1 cellular context compared by ENCODE assay signal in the genomic region with DNA sequence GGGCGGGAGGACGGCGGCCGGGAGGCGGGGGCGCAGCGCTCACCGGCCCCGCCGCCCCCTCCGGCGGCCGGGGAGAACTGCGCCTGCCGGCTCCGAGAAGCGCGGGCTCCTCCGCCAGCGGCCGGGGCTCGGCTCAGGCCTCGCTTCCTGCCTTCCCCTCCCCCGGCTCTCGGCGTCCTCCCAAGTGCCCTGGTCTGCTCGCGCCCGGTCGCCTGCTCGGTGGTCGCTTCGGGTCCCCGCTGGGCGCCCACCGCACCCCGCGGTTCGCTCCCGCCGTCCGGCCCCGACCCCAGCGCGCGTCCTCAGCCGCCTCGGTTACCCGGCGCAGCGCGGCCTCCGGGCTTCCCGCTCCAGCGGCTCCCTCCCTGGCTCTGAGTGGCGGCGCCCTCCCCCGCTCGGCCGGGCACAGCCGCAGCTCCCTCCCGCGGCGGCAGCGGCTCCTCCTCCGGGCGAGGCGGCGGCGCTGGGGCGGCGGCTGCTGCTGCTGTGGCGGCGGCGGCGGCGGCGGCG.
TF ChIP-seq lines count a peak whose summit lies in the region.

No MANE protein-coding gene starts in this region.

TF ChIP-seq in K562, 482 proteins besides CTCF, POLR2A, EP300 and RAD21 (continued from another document):
- TF ChIP-seq, protein P1, sequence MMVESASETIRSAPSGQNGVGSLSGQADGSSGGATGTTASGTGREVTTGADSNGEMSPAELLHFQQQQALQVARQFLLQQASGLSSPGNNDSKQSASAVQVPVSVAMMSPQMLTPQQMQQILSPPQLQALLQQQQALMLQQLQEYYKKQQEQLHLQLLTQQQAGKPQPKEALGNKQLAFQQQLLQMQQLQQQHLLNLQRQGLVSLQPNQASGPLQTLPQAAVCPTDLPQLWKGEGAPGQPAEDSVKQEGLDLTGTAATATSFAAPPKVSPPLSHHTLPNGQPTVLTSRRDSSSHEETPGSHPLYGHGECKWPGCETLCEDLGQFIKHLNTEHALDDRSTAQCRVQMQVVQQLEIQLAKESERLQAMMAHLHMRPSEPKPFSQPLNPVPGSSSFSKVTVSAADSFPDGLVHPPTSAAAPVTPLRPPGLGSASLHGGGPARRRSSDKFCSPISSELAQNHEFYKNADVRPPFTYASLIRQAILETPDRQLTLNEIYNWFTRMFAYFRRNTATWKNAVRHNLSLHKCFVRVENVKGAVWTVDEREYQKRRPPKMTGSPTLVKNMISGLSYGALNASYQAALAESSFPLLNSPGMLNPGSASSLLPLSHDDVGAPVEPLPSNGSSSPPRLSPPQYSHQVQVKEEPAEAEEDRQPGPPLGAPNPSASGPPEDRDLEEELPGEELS (CRISPR knock-in tag; IDR thresholded peaks at IDR 0.05; ENCODE audit: borderline replicate concordance): no peak; the same call in 1 of the 2 replicates
- peak; percentile 66 for TF ChIP-seq KDM5B (IDR thresholded peaks at IDR 0.05; ENCODE audit: insufficient replicate concordance, low read depth, low read length)
- peak; percentile 73; the same call in 1 of the 2 replicates for TF ChIP-seq NR4A1 (CRISPR knock-in tag; IDR thresholded peaks at IDR 0.05)
- TF ChIP-seq NR4A1 (tag; IDR thresholded peaks at IDR 0.05): peak; percentile 65; the same call in 1 of the 2 replicates
- TF ChIP-seq CEBPB (tag; IDR thresholded peaks at IDR 0.05): no peak
- peak in 1 of 2 experiments; percentile 42; a peak in 1 of 4 replicates for TF ChIP-seq TEAD1 (CRISPR knock-in tag; IDR thresholded peaks at IDR 0.05)
- TF ChIP-seq, protein P2, sequence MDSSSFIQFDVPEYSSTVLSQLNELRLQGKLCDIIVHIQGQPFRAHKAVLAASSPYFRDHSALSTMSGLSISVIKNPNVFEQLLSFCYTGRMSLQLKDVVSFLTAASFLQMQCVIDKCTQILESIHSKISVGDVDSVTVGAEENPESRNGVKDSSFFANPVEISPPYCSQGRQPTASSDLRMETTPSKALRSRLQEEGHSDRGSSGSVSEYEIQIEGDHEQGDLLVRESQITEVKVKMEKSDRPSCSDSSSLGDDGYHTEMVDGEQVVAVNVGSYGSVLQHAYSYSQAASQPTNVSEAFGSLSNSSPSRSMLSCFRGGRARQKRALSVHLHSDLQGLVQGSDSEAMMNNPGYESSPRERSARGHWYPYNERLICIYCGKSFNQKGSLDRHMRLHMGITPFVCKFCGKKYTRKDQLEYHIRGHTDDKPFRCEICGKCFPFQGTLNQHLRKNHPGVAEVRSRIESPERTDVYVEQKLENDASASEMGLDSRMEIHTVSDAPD (CRISPR knock-in tag; IDR thresholded peaks at IDR 0.05): no peak
- TF ChIP-seq, protein P3, sequence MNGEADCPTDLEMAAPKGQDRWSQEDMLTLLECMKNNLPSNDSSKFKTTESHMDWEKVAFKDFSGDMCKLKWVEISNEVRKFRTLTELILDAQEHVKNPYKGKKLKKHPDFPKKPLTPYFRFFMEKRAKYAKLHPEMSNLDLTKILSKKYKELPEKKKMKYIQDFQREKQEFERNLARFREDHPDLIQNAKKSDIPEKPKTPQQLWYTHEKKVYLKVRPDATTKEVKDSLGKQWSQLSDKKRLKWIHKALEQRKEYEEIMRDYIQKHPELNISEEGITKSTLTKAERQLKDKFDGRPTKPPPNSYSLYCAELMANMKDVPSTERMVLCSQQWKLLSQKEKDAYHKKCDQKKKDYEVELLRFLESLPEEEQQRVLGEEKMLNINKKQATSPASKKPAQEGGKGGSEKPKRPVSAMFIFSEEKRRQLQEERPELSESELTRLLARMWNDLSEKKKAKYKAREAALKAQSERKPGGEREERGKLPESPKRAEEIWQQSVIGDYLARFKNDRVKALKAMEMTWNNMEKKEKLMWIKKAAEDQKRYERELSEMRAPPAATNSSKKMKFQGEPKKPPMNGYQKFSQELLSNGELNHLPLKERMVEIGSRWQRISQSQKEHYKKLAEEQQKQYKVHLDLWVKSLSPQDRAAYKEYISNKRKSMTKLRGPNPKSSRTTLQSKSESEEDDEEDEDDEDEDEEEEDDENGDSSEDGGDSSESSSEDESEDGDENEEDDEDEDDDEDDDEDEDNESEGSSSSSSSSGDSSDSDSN (IDR thresholded peaks at IDR 0.05; ENCODE audit: borderline replicate concordance in 1 of 2, low read depth in 2 of 2, low read length in 2 of 2): peak; percentile 38 to 95; a peak in 3 of 4 replicates
- TF ChIP-seq, protein P4, sequence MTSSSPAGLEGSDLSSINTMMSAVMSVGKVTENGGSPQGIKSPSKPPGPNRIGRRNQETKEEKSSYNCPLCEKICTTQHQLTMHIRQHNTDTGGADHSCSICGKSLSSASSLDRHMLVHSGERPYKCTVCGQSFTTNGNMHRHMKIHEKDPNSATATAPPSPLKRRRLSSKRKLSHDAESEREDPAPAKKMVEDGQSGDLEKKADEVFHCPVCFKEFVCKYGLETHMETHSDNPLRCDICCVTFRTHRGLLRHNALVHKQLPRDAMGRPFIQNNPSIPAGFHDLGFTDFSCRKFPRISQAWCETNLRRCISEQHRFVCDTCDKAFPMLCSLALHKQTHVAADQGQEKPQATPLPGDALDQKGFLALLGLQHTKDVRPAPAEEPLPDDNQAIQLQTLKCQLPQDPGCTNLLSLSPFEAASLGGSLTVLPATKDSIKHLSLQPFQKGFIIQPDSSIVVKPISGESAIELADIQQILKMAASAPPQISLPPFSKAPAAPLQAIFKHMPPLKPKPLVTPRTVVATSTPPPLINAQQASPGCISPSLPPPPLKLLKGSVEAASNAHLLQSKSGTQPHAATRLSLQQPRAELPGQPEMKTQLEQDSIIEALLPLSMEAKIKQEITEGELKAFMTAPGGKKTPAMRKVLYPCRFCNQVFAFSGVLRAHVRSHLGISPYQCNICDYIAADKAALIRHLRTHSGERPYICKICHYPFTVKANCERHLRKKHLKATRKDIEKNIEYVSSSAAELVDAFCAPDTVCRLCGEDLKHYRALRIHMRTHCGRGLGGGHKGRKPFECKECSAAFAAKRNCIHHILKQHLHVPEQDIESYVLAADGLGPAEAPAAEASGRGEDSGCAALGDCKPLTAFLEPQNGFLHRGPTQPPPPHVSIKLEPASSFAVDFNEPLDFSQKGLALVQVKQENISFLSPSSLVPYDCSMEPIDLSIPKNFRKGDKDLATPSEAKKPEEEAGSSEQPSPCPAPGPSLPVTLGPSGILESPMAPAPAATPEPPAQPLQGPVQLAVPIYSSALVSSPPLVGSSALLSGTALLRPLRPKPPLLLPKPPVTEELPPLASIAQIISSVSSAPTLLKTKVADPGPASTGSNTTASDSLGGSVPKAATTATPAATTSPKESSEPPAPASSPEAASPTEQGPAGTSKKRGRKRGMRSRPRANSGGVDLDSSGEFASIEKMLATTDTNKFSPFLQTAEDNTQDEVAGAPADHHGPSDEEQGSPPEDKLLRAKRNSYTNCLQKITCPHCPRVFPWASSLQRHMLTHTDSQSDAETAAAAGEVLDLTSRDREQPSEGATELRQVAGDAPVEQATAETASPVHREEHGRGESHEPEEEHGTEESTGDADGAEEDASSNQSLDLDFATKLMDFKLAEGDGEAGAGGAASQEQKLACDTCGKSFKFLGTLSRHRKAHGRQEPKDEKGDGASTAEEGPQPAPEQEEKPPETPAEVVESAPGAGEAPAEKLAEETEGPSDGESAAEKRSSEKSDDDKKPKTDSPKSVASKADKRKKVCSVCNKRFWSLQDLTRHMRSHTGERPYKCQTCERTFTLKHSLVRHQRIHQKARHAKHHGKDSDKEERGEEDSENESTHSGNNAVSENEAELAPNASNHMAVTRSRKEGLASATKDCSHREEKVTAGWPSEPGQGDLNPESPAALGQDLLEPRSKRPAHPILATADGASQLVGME (CRISPR knock-in tag; IDR thresholded peaks at IDR 0.05): no peak
- no peak for TF ChIP-seq DDX20 (tag; IDR thresholded peaks at IDR 0.05; ENCODE audit: low read depth)
- TF ChIP-seq, protein P5, sequence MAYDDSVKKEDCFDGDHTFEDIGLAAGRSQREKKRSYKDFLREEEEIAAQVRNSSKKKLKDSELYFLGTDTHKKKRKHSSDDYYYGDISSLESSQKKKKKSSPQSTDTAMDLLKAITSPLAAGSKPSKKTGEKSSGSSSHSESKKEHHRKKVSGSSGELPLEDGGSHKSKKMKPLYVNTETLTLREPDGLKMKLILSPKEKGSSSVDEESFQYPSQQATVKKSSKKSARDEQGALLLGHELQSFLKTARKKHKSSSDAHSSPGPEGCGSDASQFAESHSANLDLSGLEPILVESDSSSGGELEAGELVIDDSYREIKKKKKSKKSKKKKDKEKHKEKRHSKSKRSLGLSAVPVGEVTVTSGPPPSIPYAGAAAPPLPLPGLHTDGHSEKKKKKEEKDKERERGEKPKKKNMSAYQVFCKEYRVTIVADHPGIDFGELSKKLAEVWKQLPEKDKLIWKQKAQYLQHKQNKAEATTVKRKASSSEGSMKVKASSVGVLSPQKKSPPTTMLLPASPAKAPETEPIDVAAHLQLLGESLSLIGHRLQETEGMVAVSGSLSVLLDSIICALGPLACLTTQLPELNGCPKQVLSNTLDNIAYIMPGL (CRISPR knock-in tag; IDR thresholded peaks at IDR 0.05): peak; percentile 82; the same call in 1 of the 2 replicates
- TF ChIP-seq, protein P6, sequence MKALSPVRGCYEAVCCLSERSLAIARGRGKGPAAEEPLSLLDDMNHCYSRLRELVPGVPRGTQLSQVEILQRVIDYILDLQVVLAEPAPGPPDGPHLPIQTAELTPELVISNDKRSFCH (CRISPR knock-in tag; IDR thresholded peaks at IDR 0.05): no peak
- TF ChIP-seq, protein P6 (tag; IDR thresholded peaks at IDR 0.05): peak; percentile 65; the same call in 1 of the 2 replicates
- peak; percentile 95 for TF ChIP-seq CCNT2 (IDR thresholded peaks at IDR 0.05; ENCODE audit: borderline replicate concordance, extremely low read depth, insufficient read length, low read depth, low read length)
- TF ChIP-seq TCF3 (CRISPR knock-in tag; IDR thresholded peaks at IDR 0.05): no peak
- TF ChIP-seq SMAD4 (CRISPR knock-in tag; conservative IDR thresholded peaks at IDR 0.05): peak; percentile 90
- 0 out of 2 replicates have a peak, but pooled peaks have one; percentile 42 for TF ChIP-seq GATAD2B (IDR thresholded peaks at IDR 0.05; ENCODE audit: borderline replicate concordance)
- no peak for TF ChIP-seq NR1H2 (CRISPR knock-in tag; IDR thresholded peaks at IDR 0.05)
- TF ChIP-seq EWSR1 (IDR thresholded peaks at IDR 0.05; ENCODE audit: borderline replicate concordance, low read depth, partially characterized antibody): no peak
- 0 out of 2 replicates have a peak, but pooled peaks have one; percentile 45 for TF ChIP-seq BRD4 (IDR thresholded peaks at IDR 0.05)
- no peak for TF ChIP-seq SMAD1 (IDR thresholded peaks at IDR 0.05; ENCODE audit: low read depth, low read length, partially characterized antibody)
- TF ChIP-seq, protein P7, sequence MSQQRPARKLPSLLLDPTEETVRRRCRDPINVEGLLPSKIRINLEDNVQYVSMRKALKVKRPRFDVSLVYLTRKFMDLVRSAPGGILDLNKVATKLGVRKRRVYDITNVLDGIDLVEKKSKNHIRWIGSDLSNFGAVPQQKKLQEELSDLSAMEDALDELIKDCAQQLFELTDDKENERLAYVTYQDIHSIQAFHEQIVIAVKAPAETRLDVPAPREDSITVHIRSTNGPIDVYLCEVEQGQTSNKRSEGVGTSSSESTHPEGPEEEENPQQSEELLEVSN (IDR thresholded peaks at IDR 0.05; ENCODE audit: borderline replicate concordance in 1 of 2, extremely low read depth in 1 of 2, insufficient read depth in 1 of 2, insufficient read length in 1 of 2, low read depth in 1 of 2, low read length in 1 of 2, poor library complexity in 1 of 2, severe bottlenecking in 1 of 2): peak in 1 of 2 experiments; percentile 64
- peak in 2 of 3 experiments; percentile 12 to 28 for TF ChIP-seq YY1 (IDR thresholded peaks at IDR 0.05; ENCODE audit: borderline replicate concordance in 1 of 3, control insufficient read depth in 1 of 3, extremely low read depth in 1 of 3, insufficient read depth in 3 of 3, insufficient read length in 1 of 3, insufficient replicate concordance in 2 of 3, low read depth in 1 of 3, low read length in 2 of 3)
- TF ChIP-seq, protein P8, sequence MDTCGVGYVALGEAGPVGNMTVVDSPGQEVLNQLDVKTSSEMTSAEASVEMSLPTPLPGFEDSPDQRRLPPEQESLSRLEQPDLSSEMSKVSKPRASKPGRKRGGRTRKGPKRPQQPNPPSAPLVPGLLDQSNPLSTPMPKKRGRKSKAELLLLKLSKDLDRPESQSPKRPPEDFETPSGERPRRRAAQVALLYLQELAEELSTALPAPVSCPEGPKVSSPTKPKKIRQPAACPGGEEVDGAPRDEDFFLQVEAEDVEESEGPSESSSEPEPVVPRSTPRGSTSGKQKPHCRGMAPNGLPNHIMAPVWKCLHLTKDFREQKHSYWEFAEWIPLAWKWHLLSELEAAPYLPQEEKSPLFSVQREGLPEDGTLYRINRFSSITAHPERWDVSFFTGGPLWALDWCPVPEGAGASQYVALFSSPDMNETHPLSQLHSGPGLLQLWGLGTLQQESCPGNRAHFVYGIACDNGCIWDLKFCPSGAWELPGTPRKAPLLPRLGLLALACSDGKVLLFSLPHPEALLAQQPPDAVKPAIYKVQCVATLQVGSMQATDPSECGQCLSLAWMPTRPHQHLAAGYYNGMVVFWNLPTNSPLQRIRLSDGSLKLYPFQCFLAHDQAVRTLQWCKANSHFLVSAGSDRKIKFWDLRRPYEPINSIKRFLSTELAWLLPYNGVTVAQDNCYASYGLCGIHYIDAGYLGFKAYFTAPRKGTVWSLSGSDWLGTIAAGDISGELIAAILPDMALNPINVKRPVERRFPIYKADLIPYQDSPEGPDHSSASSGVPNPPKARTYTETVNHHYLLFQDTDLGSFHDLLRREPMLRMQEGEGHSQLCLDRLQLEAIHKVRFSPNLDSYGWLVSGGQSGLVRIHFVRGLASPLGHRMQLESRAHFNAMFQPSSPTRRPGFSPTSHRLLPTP (IDR thresholded peaks at IDR 0.05; ENCODE audit: borderline replicate concordance, extremely low read depth, insufficient read length): no peak
- 0 out of 2 replicates have a peak, but pooled peaks have one; percentile 71 for TF ChIP-seq RB1 (IDR thresholded peaks at IDR 0.05; ENCODE audit: low read depth)
- TF ChIP-seq CHD1 (IDR thresholded peaks at IDR 0.05; ENCODE audit: low read length): peak; percentile 97
- TF ChIP-seq PHF8 (IDR thresholded peaks at IDR 0.05; ENCODE audit: borderline replicate concordance, low read length): peak; percentile 69; the same call in 1 of the 2 replicates
TF ChIP-seq in K562: peak in this region for 53.
